Comparison of ENCODE assay signal across 20 cellular contexts in the genomic region with DNA sequence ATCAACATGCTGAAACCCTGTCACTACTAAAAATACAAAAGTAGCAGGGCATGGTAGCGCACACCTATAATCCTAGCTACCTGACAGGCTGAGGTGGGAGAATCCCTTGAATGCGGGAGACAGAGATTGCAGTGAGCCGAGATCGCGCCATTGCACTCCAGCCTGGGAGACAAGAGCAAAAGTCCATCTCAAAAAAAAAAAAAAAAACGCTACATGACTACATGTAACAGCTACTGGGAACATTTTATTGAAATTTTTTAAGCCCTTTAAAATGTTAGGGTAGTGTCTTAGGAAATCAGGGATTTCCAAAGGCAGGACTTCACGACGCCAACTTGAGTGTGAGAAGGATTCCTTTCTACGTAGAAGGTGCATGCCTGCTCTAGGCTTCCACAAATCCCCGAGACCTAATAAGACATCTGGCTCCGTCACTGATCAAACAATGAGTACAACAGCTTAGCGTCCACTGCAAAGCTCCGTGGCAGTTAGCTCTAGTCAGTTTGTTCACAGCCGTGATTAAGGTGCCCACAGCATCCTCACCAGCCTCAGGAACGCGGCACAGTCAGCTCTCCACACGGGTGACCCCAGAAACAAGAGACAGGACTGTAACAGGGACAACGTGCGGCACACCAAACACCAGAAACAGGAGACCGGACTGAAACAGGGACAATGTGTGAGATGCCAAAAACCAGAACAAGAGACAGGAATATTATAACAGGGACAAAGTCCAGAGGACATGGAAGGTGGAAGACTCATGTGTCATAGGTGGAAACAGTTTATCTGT. TPM values are rescaled to one million over a fixed set of nuclear protein-coding genes. Genes with fewer than 3 reads are reported as not detected.
A peak's percentile ranks its signal among the peaks of the same experiment; 100 is the strongest.
DNase-seq lines count a peak whose midpoint lies in the region; ATAC-seq, FAIRE-seq and TF ChIP-seq lines count a peak whose summit lies in the region.
"Had no signal": no experiment of that assay in that cellular context is flagged by ENCODE, and none has a peak within 500 bp of the region (broad histone marks: within the 10 kb centered on the region; RNA-seq: fewer than 3 reads in every experiment).

No MANE protein-coding gene starts in this region.

- no peak overlapping the region for H2BK12ac ChIP-seq in neuronal stem cell (ENCODE audit: low read length)

- peak overlapping the region; percentile 58 for H3K18ac ChIP-seq in neuronal stem cell (ENCODE audit: low read length)

- no peak overlapping the region for H4K8ac ChIP-seq in neuronal stem cell (ENCODE audit: low read depth, low read length)

- peaks cover 2% of the 10 kb centered on the region; the same call in 1 of the 2 replicates for H3K27me3 Mint-ChIP-seq in WTC11 (ENCODE audit: low read depth)
- H3K27me3 Mint-ChIP-seq in HFFc6 (ENCODE audit: insufficient read depth), result no peaks in the 10 kb centered on the region
- H3K27me3 Mint-ChIP-seq: B cell; CD4-positive, CD25-positive, alpha-beta regulatory T cell had no signal

- peaks cover 5% of the 10 kb centered on the region for H3K79me1 ChIP-seq in neuronal stem cell (ENCODE audit: low read depth, low read length)

- no peak overlapping the region for H3K23ac ChIP-seq in neuronal stem cell (ENCODE audit: low read depth, low read length, poor library complexity)

- H3K4me2 ChIP-seq in A549, result peak overlapping the region; percentile 60
- no peak overlapping the region for H3K4me2 ChIP-seq in neuronal stem cell (ENCODE audit: insufficient read depth, low read length, poor library complexity, severe bottlenecking)

- H4K91ac ChIP-seq in neuronal stem cell (ENCODE audit: low read depth, low read length, poor library complexity), result no peak overlapping the region

- TF ChIP-seq CTCF in A549 (IDR thresholded peaks at IDR 0.05) (no peak), WTC11 (IDR thresholded peaks at IDR 0.05) (no peak), liver (IDR thresholded peaks at IDR 0.05; ENCODE audit: low read depth, low read length, missing input control) (no peak), HFFc6 (IDR thresholded peaks at IDR 0.05) (no peak)

- TF ChIP-seq EP300 in A549 (IDR thresholded peaks at IDR 0.05), result no peak

- peaks cover 28% of the 10 kb centered on the region for H3K4me1 ChIP-seq in A549
- H3K4me1 ChIP-seq in liver (ENCODE audit: control insufficient read depth in 4 of 4, insufficient read depth in 4 of 4, low read length in 3 of 4), result peaks cover 0 to 12% (median 3%) of the 10 kb centered on the region in 4 donors
- H3K4me1 ChIP-seq in neuronal stem cell (ENCODE audit: control insufficient read depth in 2 of 2, insufficient read depth in 1 of 2, low read depth in 1 of 2, low read length in 2 of 2), result peaks cover 9 to 16% of the 10 kb centered on the region in 2 donors

- H3K14ac ChIP-seq in neuronal stem cell (ENCODE audit: low read length), result no peak overlapping the region

- H3K27ac Mint-ChIP-seq in WTC11, result peak overlapping the region; percentile 27
- H3K27ac Mint-ChIP-seq in HFFc6, result no peak overlapping the region
- H3K27ac Mint-ChIP-seq: B cell; CD4-positive, CD25-positive, alpha-beta regulatory T cell had no signal

- TF ChIP-seq RAD21 in A549 (conservative IDR thresholded peaks at IDR 0.05 in 1 of 2, IDR thresholded peaks at IDR 0.05 in 1 of 2), result no peak
- no peak for TF ChIP-seq RAD21 in liver (IDR thresholded peaks at IDR 0.05)

- WGBS in A549 (ENCODE audit: missing lambda C conversion rate), result 39% methylated on average over 20 of the region's 20 CpGs
- WGBS in liver, result 45% methylated on average over 20 of the region's 20 CpGs
- WGBS in neuronal stem cell (ENCODE audit: extremely low coverage in 2 of 2, insufficient read length in 2 of 2, insufficient replicate concordance in 1 of 2), 2 donors, result no CpG with 5 or more reads among the region's 20 CpGs

- ATAC-seq in A549 (peak; percentile 28 to 44; a peak in 3 of 6 replicates), WTC11 (no peak), HG02884 (IDR thresholded peaks at IDR 0.05; ENCODE audit: unreplicated experiment) (no peak)

- H3K36me3 Mint-ChIP-seq in WTC11 (peaks cover 69% of the 10 kb centered on the region), HFFc6 (ENCODE audit: low read depth) (peaks cover 7% of the 10 kb centered on the region; the same call in 1 of the 2 replicates)

- DNase-seq in A549 (ENCODE audit: low read depth in 1 of 2, low spot score in 1 of 2) (peak in 1 of 2 experiments; percentile 62), WTC11 (ENCODE audit: low spot score) (no peak), neuronal stem cell (ENCODE audit: low spot score) (no peak), HFFc6 (no peak), medulla oblongata (ENCODE audit: extremely low spot score) (no peak)
- DNase-seq in stimulated activated CD4-positive, alpha-beta T cell treated with anti-CD3 and anti-CD28 coated beads, Interleukin-4, amount 100 ng/mL, for 4 hours, result no peak
- DNase-seq: 8988T; CD4-positive, CD25-positive, alpha-beta regulatory T cell; COR-L47; DMS153; GF-D8; NCI-H1105; NCI-H2081 treated with DMSO at 0.1 percent for 48 hours; NCI-H774; OCI-M1; SHP77 treated with DMSO at 0.1 percent for 48 hours had no signal

- no peak overlapping the region for H3K4me3 ChIP-seq in A549
- H3K4me3 ChIP-seq in liver (ENCODE audit: low read depth in 1 of 3, low read length in 3 of 3), result peak overlapping the region in 1 of 3 donors; percentile 21
- H3K4me3 ChIP-seq in neuronal stem cell (ENCODE audit: low read length in 2 of 2), result no peak overlapping the region
- H3K4me3 ChIP-seq: HAP-1 had no signal

- peaks cover 57% of the 10 kb centered on the region for H3K9me3 Mint-ChIP-seq in WTC11
- no peaks in the 10 kb centered on the region; the same call in 1 of the 2 replicates for H3K9me3 Mint-ChIP-seq in HFFc6

- H3K27me3 ChIP-seq in liver (ENCODE audit: control insufficient read depth in 4 of 4, insufficient read depth in 4 of 4, low read length in 3 of 4) (no peaks in the 10 kb centered on the region), neuronal stem cell (ENCODE audit: control insufficient read depth in 3 of 3, insufficient read depth in 3 of 3, low read depth in 1 of 3, low read length in 3 of 3) (no peaks in the 10 kb centered on the region)

- no peak overlapping the region for H2BK5ac ChIP-seq in neuronal stem cell (ENCODE audit: low read length)

- H3K9me3 ChIP-seq in A549 (no peaks in the 10 kb centered on the region), liver (ENCODE audit: control insufficient read depth in 4 of 4, low read length in 3 of 4) (no peaks in the 10 kb centered on the region), neuronal stem cell (replicated peaks in 1 of 2; ENCODE audit: control insufficient read depth in 2 of 2, insufficient read depth in 1 of 2, low read depth in 1 of 2, low read length in 2 of 2) (peaks cover 3 to 14% of the 10 kb centered on the region in 2 donors)

- no peak overlapping the region for H2BK120ac ChIP-seq in neuronal stem cell (ENCODE audit: low read depth, low read length)

- H3K4ac ChIP-seq in neuronal stem cell (ENCODE audit: low read length), result no peak overlapping the region

- H3K36me3 ChIP-seq in liver (ENCODE audit: control insufficient read depth in 4 of 4, insufficient read depth in 3 of 4, low read depth in 1 of 4, low read length in 3 of 4) (no peaks in the 10 kb centered on the region), neuronal stem cell (replicated peaks in 1 of 2; ENCODE audit: control insufficient read depth in 2 of 2, insufficient read depth in 2 of 2, low read length in 2 of 2) (peaks cover 0 to 5% of the 10 kb centered on the region in 2 donors)
- H3K36me3 ChIP-seq: HAP-1 had no signal

- H2AFZ ChIP-seq in neuronal stem cell (ENCODE audit: low read length), result no peak overlapping the region

- TF ChIP-seq POLR2A in A549 (IDR thresholded peaks at IDR 0.05; ENCODE audit: low read length), result no peak

- H3K27ac ChIP-seq in A549 (peak overlapping the region; percentile 31 to 66; a peak in 4 of 6 replicates), liver (ENCODE audit: low read depth in 1 of 2, low read length in 2 of 2) (peak overlapping the region; percentile 72 to 94), neuronal stem cell (replicated peaks; ENCODE audit: low read length) (no peak overlapping the region)

- POLR2A ChIA-PET in A549 (lab: Yijun Ruan, JAX) (no interaction called here), WTC11 (lab: Charles Lee) (no interaction called here)

- no peak overlapping the region for H2AK5ac ChIP-seq in neuronal stem cell (ENCODE audit: low read depth, low read length)

- CTCF ChIA-PET in A549 (lab: Yijun Ruan, JAX), result no interaction called here
- CTCF ChIA-PET in WTC11 (lab: Charles Lee), result no interaction called here

- FAIRE-seq in A549 (lab: Jason Lieb, UNC), result no peak

- H3K4me1 Mint-ChIP-seq in WTC11, result peaks cover 20% of the 10 kb centered on the region
- no peaks in the 10 kb centered on the region for H3K4me1 Mint-ChIP-seq in HFFc6 (ENCODE audit: low read depth)

- peak overlapping the region in 1 of 2 donors; percentile 37 for H3K9ac ChIP-seq in liver (ENCODE audit: low read depth in 1 of 2, low read length in 2 of 2)
- H3K9ac ChIP-seq in neuronal stem cell (ENCODE audit: low read depth, low read length, poor library complexity), result no peak overlapping the region

- H3K4me3 Mint-ChIP-seq in WTC11 (no peak overlapping the region), HFFc6 (no peak overlapping the region)
- H3K4me3 Mint-ChIP-seq: B cell; CD4-positive, CD25-positive, alpha-beta regulatory T cell had no signal

- no peak overlapping the region for H2BK15ac ChIP-seq in neuronal stem cell (ENCODE audit: low read length)

RNA-seq across cellular contexts. Expression of a gene that starts 33.7 kb away (rescaled TPM):
- polyA plus RNA-seq in A549 (2011; rRNA removed), result 56.3 and 71.6 TPM in 2 replicates
- 59.4 and 59.7 TPM in 2 replicates for polyA plus RNA-seq in A549 (2012; cell fraction: cytosol; rRNA removed)
- 43.1 and 45.8 TPM in 2 replicates for polyA plus RNA-seq in A549 (2012; cell fraction: nucleus; rRNA removed)
- polyA plus RNA-seq in A549 (2017; fragmentation: RNase III; extraction: RNeasy Plus Mini Kit Qiagen cat#74134 plus additional on column Dnase treatment), result 26.2 to 32.1 TPM (median 29.7 TPM) in 3 replicates
- polyA minus RNA-seq in A549 (2011; rRNA and poly(A)+ RNA removed), result 56.4 and 62.1 TPM in 2 replicates
- total RNA-seq in WTC11 (2021), result 28.2 to 34.3 TPM (median 33.4 TPM) in 3 replicates
- total RNA-seq in liver, result 10 to 100 TPM; 19.3 to 27.3 TPM
- polyA plus RNA-seq in liver, result 10 to 100 TPM; 17.2 to 35.2 TPM
- 24.5 TPM for polyA plus RNA-seq in neuronal stem cell (2013, experiment 1 of 2)
- 24.6 TPM for polyA plus RNA-seq in neuronal stem cell (2013, experiment 2 of 2)
- 10 to 100 TPM; 19.6 to 27.1 (median 22.9) TPM for total RNA-seq in HFFc6 (2021; fragmentation: NEBNext Ultra II Directional; extraction: Animal tissue kit (Norgen Biotek cat#: 25700))

RNA-seq across cellular contexts. Expression of a gene that starts 33.7 kb away (rescaled TPM):
- polyA plus RNA-seq in A549 (2011; rRNA removed) (21.1 and 21.9 TPM in 2 replicates), A549 (2017; fragmentation: RNase III; extraction: RNeasy Plus Mini Kit Qiagen cat#74134 plus additional on column Dnase treatment) (17.0 to 19.7 TPM (median 18.9 TPM) in 3 replicates), liver (10 to 100 TPM; 15.9 to 25.1 TPM)
- 25.2 and 37.3 TPM in 2 replicates for polyA plus RNA-seq in A549 (2012; cell fraction: cytosol; rRNA removed)
- polyA plus RNA-seq in A549 (2012; cell fraction: nucleus; rRNA removed), result 23.5 and 26.6 TPM in 2 replicates
- 19.4 and 25.5 TPM in 2 replicates for polyA minus RNA-seq in A549 (2011; rRNA and poly(A)+ RNA removed)
- total RNA-seq in WTC11 (2021) (45.1 to 49.2 TPM (median 47.3 TPM) in 3 replicates), liver (10 to 100 TPM; 28.7 to 49.0 TPM)
- 19.2 TPM for polyA plus RNA-seq in neuronal stem cell (2013, experiment 1 of 2)
- polyA plus RNA-seq in neuronal stem cell (2013, experiment 2 of 2), result 18.2 TPM
- 10 to 100 TPM; 24.7 to 29.6 (median 25.6) TPM for total RNA-seq in HFFc6 (2021; fragmentation: NEBNext Ultra II Directional; extraction: Animal tissue kit (Norgen Biotek cat#: 25700))

Comparison
In these comparisons a context has a peak if more than half of its experiments do, and no peak if none do; other contexts are left out.
1. ATAC-seq: peak in A549 (2 of 2); none in WTC11 (single experiment) and HG02884 (single experiment).